ENCODE assay signal across 20 cellular contexts in genomic region chr10:130214431-130214830, GRCh38.
DNase-seq lines count a peak whose midpoint lies in the region; ATAC-seq and TF ChIP-seq lines count a peak whose summit lies in the region.
"Had no signal": no experiment of that assay in that cellular context is flagged by ENCODE, and none has a peak within 500 bp of the region (broad histone marks: within the 10 kb centered on the region; RNA-seq: fewer than 3 reads in every experiment).

No MANE protein-coding gene starts in this region.

- 92 to 94% methylated on average over 7 of the region's 7 CpGs for WGBS in sigmoid colon, 2 donors

- H3K27ac Mint-ChIP-seq in nephron progenitor cell: peak overlapping the region; percentile 77
- H3K27ac Mint-ChIP-seq: CD14-positive monocyte; CD4-positive, alpha-beta T cell; HFFc6 had no signal

- H3K4me1 ChIP-seq in RWPE2 (ENCODE audit: insufficient read depth, poor library complexity, severe bottlenecking) (no peaks in the 10 kb centered on the region), sigmoid colon (no peaks in the 10 kb centered on the region)
- H3K4me1 ChIP-seq in effector memory CD4-positive, alpha-beta T cell (ENCODE audit: control insufficient read depth, insufficient read depth, low read length, poor library complexity, severe bottlenecking): no peaks in the 10 kb centered on the region
- H3K4me1 ChIP-seq: A549, BE2C, HAP-1 had no signal

- no peaks in the 10 kb centered on the region for H3K27me3 Mint-ChIP-seq in nephron progenitor cell (ENCODE audit: low read depth, poor library complexity)
- H3K27me3 Mint-ChIP-seq: CD4-positive, alpha-beta T cell; CD8-positive, alpha-beta memory T cell had no signal

- H3K36me3 ChIP-seq in RWPE2 (ENCODE audit: low read depth) (no peaks in the 10 kb centered on the region), sigmoid colon (no peaks in the 10 kb centered on the region)
- H3K36me3 ChIP-seq in effector memory CD4-positive, alpha-beta T cell (ENCODE audit: control insufficient read depth, insufficient read depth, low read length): no peaks in the 10 kb centered on the region
- H3K36me3 ChIP-seq: BE2C; BLaER1 treated with 17β-estradiol and CSF1 and Interleukin-3, amounts not matched to agents 10 nM and 100 nM; HAP-1 had no signal

- H3K4me3 Mint-ChIP-seq in nephron progenitor cell: no peak overlapping the region
- H3K4me3 Mint-ChIP-seq: CD14-positive monocyte; CD4-positive, alpha-beta T cell; CD8-positive, alpha-beta memory T cell; HFFc6 had no signal

- H3K27ac ChIP-seq in RWPE2 (ENCODE audit: poor library complexity, severe bottlenecking) (no peak overlapping the region), sigmoid colon (no peak overlapping the region)
- H3K27ac ChIP-seq in effector memory CD4-positive, alpha-beta T cell (ENCODE audit: insufficient read depth, low read length, poor library complexity, severe bottlenecking): no peak overlapping the region
- H3K27ac ChIP-seq: A549; BLaER1 treated with 17β-estradiol and CSF1 and Interleukin-3, amounts not matched to agents 10 nM and 100 nM had no signal

- TF ChIP-seq CTCF in RWPE2 (IDR thresholded peaks at IDR 0.05; ENCODE audit: poor library complexity, severe bottlenecking): no peak
- TF ChIP-seq CTCF in nephron progenitor cell (IDR thresholded peaks at IDR 0.05): no peak
- no peak for TF ChIP-seq CTCF in sigmoid colon (IDR thresholded peaks at IDR 0.05)

- no peaks in the 10 kb centered on the region for H3K9me3 Mint-ChIP-seq in nephron progenitor cell
- H3K9me3 Mint-ChIP-seq: CD4-positive, alpha-beta T cell; CD8-positive, alpha-beta memory T cell; HFFc6 had no signal

- H3K9me3 ChIP-seq in RWPE2 (ENCODE audit: severe bottlenecking): no peaks in the 10 kb centered on the region
- H3K9me3 ChIP-seq in sigmoid colon: no peaks in the 10 kb centered on the region
- H3K9me3 ChIP-seq in effector memory CD4-positive, alpha-beta T cell (ENCODE audit: control insufficient read depth, low read length): no peaks in the 10 kb centered on the region
- H3K9me3 ChIP-seq: BE2C, HAP-1 had no signal

- DNase-seq in RWPE2 (ENCODE audit: low spot score): peak; percentile 13
- no peak for DNase-seq in nephron progenitor cell
- peak; percentile 6 for DNase-seq in sigmoid colon
- no peak for DNase-seq in effector memory CD4-positive, alpha-beta T cell
- DNase-seq: 8988T; ACHN; AML-193; BE2C; CD4-positive, alpha-beta T cell; CD8-positive, alpha-beta memory T cell; DMS53; DMS79 treated with DMSO at 0.1 percent for 48 hours; GOT3; HFFc6 had no signal

- no peaks in the 10 kb centered on the region for H3K36me3 Mint-ChIP-seq in nephron progenitor cell (ENCODE audit: low read depth)
- H3K36me3 Mint-ChIP-seq: CD14-positive monocyte; CD8-positive, alpha-beta memory T cell had no signal

- no peak for TF ChIP-seq EP300 in sigmoid colon (IDR thresholded peaks at IDR 0.05)

- no peak overlapping the region for H3K4me3 ChIP-seq in RWPE2 (ENCODE audit: severe bottlenecking)
- H3K4me3 ChIP-seq in sigmoid colon: no peak overlapping the region
- no peak overlapping the region for H3K4me3 ChIP-seq in effector memory CD4-positive, alpha-beta T cell (ENCODE audit: insufficient read depth, low read depth, low read length, poor library complexity, severe bottlenecking)
- H3K4me3 ChIP-seq: A549; BLaER1 treated with 17β-estradiol and CSF1 and Interleukin-3, amounts not matched to agents 10 nM and 100 nM; HAP-1 had no signal

- H3K4me1 Mint-ChIP-seq in nephron progenitor cell: peaks cover 49% of the 10 kb centered on the region
- H3K4me1 Mint-ChIP-seq: CD14-positive monocyte; CD8-positive, alpha-beta memory T cell had no signal

- ATAC-seq in RWPE2 (ENCODE audit: low read depth) (no peak), HG03432 (IDR thresholded peaks at IDR 0.05; ENCODE audit: unreplicated experiment) (no peak), HG03460 (IDR thresholded peaks at IDR 0.05; ENCODE audit: unreplicated experiment) (no peak)
- ATAC-seq: A549 had no signal

- no peak for TF ChIP-seq POLR2A in sigmoid colon (IDR thresholded peaks at IDR 0.05)

- intact Hi-C loops in sigmoid colon (cut with DNase I): no loop called here

- no peaks in the 10 kb centered on the region for H3K27me3 ChIP-seq in RWPE2 (ENCODE audit: insufficient read depth, poor library complexity, severe bottlenecking)
- peaks cover 0 to 29% (median 0%) of the 10 kb centered on the region in 3 donors for H3K27me3 ChIP-seq in sigmoid colon
- no peaks in the 10 kb centered on the region for H3K27me3 ChIP-seq in effector memory CD4-positive, alpha-beta T cell (replicated peaks; ENCODE audit: control insufficient read depth, insufficient read depth, low read length, poor library complexity, severe bottlenecking)
- H3K27me3 ChIP-seq: BE2C; BLaER1 treated with 17β-estradiol and CSF1 and Interleukin-3, amounts not matched to agents 10 nM and 100 nM had no signal

Comparison
In these comparisons a context has a peak if more than half of its experiments do, and no peak if none do; other contexts are left out.
1. DNase-seq: peak in RWPE2 (single experiment) and sigmoid colon (single experiment); none in nephron progenitor cell (single experiment) and effector memory CD4-positive, alpha-beta T cell (0 of 3).